Comparison of ENCODE assay signal across 1 cellular context in the genomic region with DNA sequence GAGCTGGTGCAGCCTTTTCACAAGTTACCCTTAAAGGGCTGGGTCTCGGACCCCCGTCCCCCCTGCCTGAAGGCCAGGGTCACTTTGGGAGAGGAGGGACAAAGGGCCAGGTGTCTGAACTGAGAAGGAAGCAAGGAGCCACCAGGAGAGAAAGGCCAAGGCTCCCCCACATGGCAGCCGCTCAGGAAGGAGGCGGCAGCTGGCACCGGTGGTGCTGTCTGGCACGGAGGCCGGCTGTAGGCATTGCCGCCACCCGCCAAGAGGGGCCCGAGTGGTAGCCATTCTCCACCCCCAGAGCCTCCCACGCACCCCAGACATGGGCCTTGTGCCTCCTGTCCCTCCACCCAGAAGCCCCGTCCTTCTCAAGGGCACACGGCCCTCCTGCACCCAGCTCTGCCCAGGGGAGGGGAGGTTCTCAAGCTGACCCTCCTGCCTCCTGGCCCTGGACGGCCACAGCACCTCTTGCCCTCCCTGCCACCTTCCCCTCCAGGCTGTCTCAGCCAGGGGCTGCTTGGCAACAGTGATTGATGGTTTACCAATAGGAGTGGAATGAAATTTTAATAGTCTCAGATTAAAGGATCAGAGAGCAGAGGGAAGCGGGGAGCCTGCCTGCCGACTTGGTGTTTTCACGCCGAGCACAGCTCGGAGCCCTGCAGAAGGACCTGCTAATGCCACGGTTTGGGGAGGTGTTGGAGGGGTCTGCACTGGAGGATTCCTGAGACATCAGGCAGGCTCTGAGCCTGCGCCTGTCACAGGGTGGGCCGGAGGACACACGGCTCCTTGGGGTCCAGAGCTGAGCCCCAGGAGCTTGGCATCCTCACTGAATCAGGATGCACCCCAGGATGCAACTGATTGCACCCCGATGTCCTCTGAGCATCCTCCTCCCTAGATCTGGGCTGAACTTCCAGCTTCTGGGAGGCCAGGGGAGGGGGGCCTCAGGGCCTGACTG.
TF ChIP-seq lines count a peak whose summit lies in the region.

No MANE protein-coding gene starts in this region.

TF ChIP-seq in SK-N-SH treated with all-trans-retinoic acid at 6 μM for 48 hours, 23 proteins besides CTCF, POLR2A, EP300 and RAD21 (continued from another document):
- TF ChIP-seq, protein P1, sequence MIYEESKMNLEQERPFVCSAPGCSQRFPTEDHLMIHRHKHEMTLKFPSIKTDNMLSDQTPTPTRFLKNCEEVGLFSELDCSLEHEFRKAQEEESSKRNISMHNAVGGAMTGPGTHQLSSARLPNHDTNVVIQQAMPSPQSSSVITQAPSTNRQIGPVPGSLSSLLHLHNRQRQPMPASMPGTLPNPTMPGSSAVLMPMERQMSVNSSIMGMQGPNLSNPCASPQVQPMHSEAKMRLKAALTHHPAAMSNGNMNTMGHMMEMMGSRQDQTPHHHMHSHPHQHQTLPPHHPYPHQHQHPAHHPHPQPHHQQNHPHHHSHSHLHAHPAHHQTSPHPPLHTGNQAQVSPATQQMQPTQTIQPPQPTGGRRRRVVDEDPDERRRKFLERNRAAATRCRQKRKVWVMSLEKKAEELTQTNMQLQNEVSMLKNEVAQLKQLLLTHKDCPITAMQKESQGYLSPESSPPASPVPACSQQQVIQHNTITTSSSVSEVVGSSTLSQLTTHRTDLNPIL (CRISPR knock-in tag; IDR thresholded peaks at IDR 0.05; ENCODE audit: low read depth), result no peak
- TF ChIP-seq PPARA (CRISPR knock-in tag; IDR thresholded peaks at IDR 0.05; ENCODE audit: borderline replicate concordance) (no peak), ZFP3 (CRISPR knock-in tag; IDR thresholded peaks at IDR 0.05) (no peak), ZC3H10 (CRISPR knock-in tag; IDR thresholded peaks at IDR 0.05) (no peak), GLIS3 (CRISPR knock-in tag; IDR thresholded peaks at IDR 0.05) (no peak), POU6F1 (CRISPR knock-in tag; IDR thresholded peaks at IDR 0.05; ENCODE audit: borderline replicate concordance, low read depth) (no peak), SNAI2 (CRISPR knock-in tag; IDR thresholded peaks at IDR 0.05) (no peak), ZNF565 (CRISPR knock-in tag; conservative IDR thresholded peaks at IDR 0.05; ENCODE audit: low read depth) (no peak)
- TF ChIP-seq, protein P2, sequence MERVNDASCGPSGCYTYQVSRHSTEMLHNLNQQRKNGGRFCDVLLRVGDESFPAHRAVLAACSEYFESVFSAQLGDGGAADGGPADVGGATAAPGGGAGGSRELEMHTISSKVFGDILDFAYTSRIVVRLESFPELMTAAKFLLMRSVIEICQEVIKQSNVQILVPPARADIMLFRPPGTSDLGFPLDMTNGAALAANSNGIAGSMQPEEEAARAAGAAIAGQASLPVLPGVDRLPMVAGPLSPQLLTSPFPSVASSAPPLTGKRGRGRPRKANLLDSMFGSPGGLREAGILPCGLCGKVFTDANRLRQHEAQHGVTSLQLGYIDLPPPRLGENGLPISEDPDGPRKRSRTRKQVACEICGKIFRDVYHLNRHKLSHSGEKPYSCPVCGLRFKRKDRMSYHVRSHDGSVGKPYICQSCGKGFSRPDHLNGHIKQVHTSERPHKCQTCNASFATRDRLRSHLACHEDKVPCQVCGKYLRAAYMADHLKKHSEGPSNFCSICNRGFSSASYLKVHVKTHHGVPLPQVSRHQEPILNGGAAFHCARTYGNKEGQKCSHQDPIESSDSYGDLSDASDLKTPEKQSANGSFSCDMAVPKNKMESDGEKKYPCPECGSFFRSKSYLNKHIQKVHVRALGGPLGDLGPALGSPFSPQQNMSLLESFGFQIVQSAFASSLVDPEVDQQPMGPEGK (CRISPR knock-in tag; IDR thresholded peaks at IDR 0.05; ENCODE audit: borderline replicate concordance), result no peak
